Comparison of ENCODE assay signal across 9 cellular contexts in the genomic region with DNA sequence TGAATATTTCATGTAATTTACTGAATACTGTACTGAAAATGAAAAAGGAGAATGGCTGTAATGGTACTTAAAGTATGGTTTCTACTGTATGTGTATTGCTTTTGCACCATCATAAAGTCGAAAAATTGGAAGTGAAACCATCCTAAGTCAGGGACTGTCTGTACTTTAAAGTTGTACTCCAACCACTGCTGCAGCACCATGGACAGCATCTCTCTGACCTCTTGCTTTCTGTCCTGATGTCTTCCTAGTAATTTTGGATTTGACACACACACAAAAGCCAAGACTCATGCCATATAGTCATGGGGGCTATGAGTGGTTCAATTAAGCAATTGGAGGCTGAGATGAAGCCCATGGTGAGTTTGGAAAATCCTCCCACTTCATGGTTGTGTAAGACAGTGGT.
A peak's percentile ranks its signal among the peaks of the same experiment; 100 is the strongest.
DNase-seq lines count a peak whose midpoint lies in the region; ATAC-seq and TF ChIP-seq lines count a peak whose summit lies in the region.
"Had no signal": no experiment of that assay in that cellular context is flagged by ENCODE, and none has a peak within 500 bp of the region (broad histone marks: within the 10 kb centered on the region; RNA-seq: fewer than 3 reads in every experiment).

No MANE protein-coding gene starts in this region.

- H3K36me3 Mint-ChIP-seq in activated naive CD8-positive, alpha-beta T cell treated with anti-CD3 and anti-CD28 coated beads, Interleukin-2, amount 50 U/mL, for 24 hours (ENCODE audit: low read depth), result no peaks in the 10 kb centered on the region
- H3K36me3 Mint-ChIP-seq in activated naive CD4-positive, alpha-beta T cell treated with anti-CD3 and anti-CD28 coated beads, Interleukin-2, amount 50 U/mL, for 72 hours, result no peaks in the 10 kb centered on the region

- H3K4me1 ChIP-seq in adrenal gland (replicated peaks in 1 of 2) (no peaks in the 10 kb centered on the region), right lobe of liver (no peaks in the 10 kb centered on the region)
- H3K4me1 ChIP-seq: heart right ventricle had no signal

- peak in 3 of 4 donors; percentile 47 to 59 (median 56) for ATAC-seq in right lobe of liver
- no peak for ATAC-seq in activated naive CD8-positive, alpha-beta T cell treated with anti-CD3 and anti-CD28 coated beads, Interleukin-2, amount 50 U/mL, for 24 hours
- no peak for ATAC-seq in activated naive CD4-positive, alpha-beta T cell treated with anti-CD3 and anti-CD28 coated beads, Interleukin-2, amount 50 U/mL, for 72 hours
- ATAC-seq: heart right ventricle had no signal

- H3K4me3 ChIP-seq in adrenal gland (no peak overlapping the region), right lobe of liver (no peak overlapping the region)
- H3K4me3 ChIP-seq: heart right ventricle had no signal

- no peaks in the 10 kb centered on the region for H3K36me3 ChIP-seq in adrenal gland (replicated peaks in 1 of 2)
- H3K36me3 ChIP-seq in right lobe of liver, result no peaks in the 10 kb centered on the region
- H3K36me3 ChIP-seq: heart right ventricle had no signal

- no peak for TF ChIP-seq POLR2A in adrenal gland (IDR thresholded peaks at IDR 0.05)
- no peak for TF ChIP-seq POLR2A in right lobe of liver (IDR thresholded peaks at IDR 0.05)

- intact Hi-C loops in adrenal gland (cut with DNase I) (no loop called here), right lobe of liver (cut with DNase I) (no loop called here)

- no peak overlapping the region for H3K27ac Mint-ChIP-seq in activated naive CD8-positive, alpha-beta T cell treated with anti-CD3 and anti-CD28 coated beads, Interleukin-2, amount 50 U/mL, for 24 hours
- no peak overlapping the region for H3K27ac Mint-ChIP-seq in activated naive CD4-positive, alpha-beta T cell treated with anti-CD3 and anti-CD28 coated beads, Interleukin-2, amount 50 U/mL, for 72 hours

- no peaks in the 10 kb centered on the region for H3K9me3 Mint-ChIP-seq in activated naive CD8-positive, alpha-beta T cell treated with anti-CD3 and anti-CD28 coated beads, Interleukin-2, amount 50 U/mL, for 24 hours
- H3K9me3 Mint-ChIP-seq in activated naive CD4-positive, alpha-beta T cell treated with anti-CD3 and anti-CD28 coated beads, Interleukin-2, amount 50 U/mL, for 72 hours, result peaks cover 0 to 3% of the 10 kb centered on the region in 2 donors

- TF ChIP-seq CTCF in GM13977 (IDR thresholded peaks at IDR 0.05; ENCODE audit: extremely low read depth, insufficient read depth, missing control alignments) (no peak), adrenal gland (IDR thresholded peaks at IDR 0.05) (no peak), right lobe of liver (IDR thresholded peaks at IDR 0.05) (no peak)

- WGBS in adrenal gland, 4 donors, result 44 to 62% (median 50%) methylated on average over 1 of the region's 1 CpG
- 8% methylated on average over 1 of the region's 1 CpG for WGBS in right lobe of liver (ENCODE audit: insufficient coverage, low coverage, low lambda C conversion rate, missing lambda C conversion rate)

- H3K27me3 ChIP-seq in adrenal gland (no peaks in the 10 kb centered on the region), right lobe of liver (no peaks in the 10 kb centered on the region)
- H3K27me3 ChIP-seq: heart right ventricle had no signal

- H3K27me3 Mint-ChIP-seq in activated naive CD8-positive, alpha-beta T cell treated with anti-CD3 and anti-CD28 coated beads, Interleukin-2, amount 50 U/mL, for 24 hours, result peaks cover 6% of the 10 kb centered on the region

- no peaks in the 10 kb centered on the region for H3K4me1 Mint-ChIP-seq in activated naive CD8-positive, alpha-beta T cell treated with anti-CD3 and anti-CD28 coated beads, Interleukin-2, amount 50 U/mL, for 24 hours

- H3K27ac ChIP-seq in adrenal gland (no peak overlapping the region), right lobe of liver (no peak overlapping the region)
- H3K27ac ChIP-seq: heart right ventricle had no signal

- in situ Hi-C loops in GM13977 (cut with MboI; ENCODE audit: low pct_unique_long_range_greater_than_20kb, low sequenced_read_pairs, unreplicated experiment), result loop anchor here (25.0 kb wide), 2 partner anchors 379 to 1879 kb away; no protein-coding TSS in a partner anchor

- H3K4me3 Mint-ChIP-seq in activated naive CD8-positive, alpha-beta T cell treated with anti-CD3 and anti-CD28 coated beads, Interleukin-2, amount 50 U/mL, for 24 hours, result no peak overlapping the region

- peak; percentile 4 for DNase-seq in GM13977 (ENCODE audit: low spot score)
- DNase-seq in HT-29 (ENCODE audit: low spot score), result peak; percentile 44
- DNase-seq in adrenal gland, result peak in 6 of 7 donors; percentile 21 to 53 (median 42)
- no peak for DNase-seq in right lobe of liver
- no peak for DNase-seq in activated naive CD8-positive, alpha-beta T cell treated with anti-CD3 and anti-CD28 coated beads, Interleukin-2, amount 50 U/mL, for 24 hours
- DNase-seq in NCI-H774 (lab: John Stamatoyannopoulos, UW), result no peak
- no peak for DNase-seq in stimulated activated CD4-positive, alpha-beta T cell treated with anti-CD3 and anti-CD28 coated beads, Interleukin-4, amount 100 ng/mL, for 24 hours
- DNase-seq in activated naive CD4-positive, alpha-beta T cell treated with anti-CD3 and anti-CD28 coated beads, Interleukin-2, amount 50 U/mL, for 72 hours (ENCODE audit: low spot score in 2 of 2), result no peak

- H3K9me3 ChIP-seq in adrenal gland (replicated peaks in 1 of 3) (no peaks in the 10 kb centered on the region), right lobe of liver (peaks cover 0 to 4% (median 0%) of the 10 kb centered on the region in 4 donors)
- H3K9me3 ChIP-seq: heart right ventricle had no signal

Comparison
In these comparisons a context has a peak if more than half of its experiments do, and no peak if none do; other contexts are left out.
1. DNase-seq: peak in GM13977 (single experiment), HT-29 (single experiment) and adrenal gland (6 of 7); none in right lobe of liver (0 of 3), activated naive CD8-positive, alpha-beta T cell treated with anti-CD3 and anti-CD28 coated beads, Interleukin-2, amount 50 U/mL, for 24 hours (single experiment), NCI-H774 (single experiment), stimulated activated CD4-positive, alpha-beta T cell treated with anti-CD3 and anti-CD28 coated beads, Interleukin-4, amount 100 ng/mL, for 24 hours (single experiment) and activated naive CD4-positive, alpha-beta T cell treated with anti-CD3 and anti-CD28 coated beads, Interleukin-2, amount 50 U/mL, for 72 hours (0 of 2).
2. ATAC-seq: peak in right lobe of liver (3 of 4); none in activated naive CD8-positive, alpha-beta T cell treated with anti-CD3 and anti-CD28 coated beads, Interleukin-2, amount 50 U/mL, for 24 hours (single experiment) and activated naive CD4-positive, alpha-beta T cell treated with anti-CD3 and anti-CD28 coated beads, Interleukin-2, amount 50 U/mL, for 72 hours (0 of 2).